Comparison of ENCODE assay signal across 8 cellular contexts in the genomic region with DNA sequence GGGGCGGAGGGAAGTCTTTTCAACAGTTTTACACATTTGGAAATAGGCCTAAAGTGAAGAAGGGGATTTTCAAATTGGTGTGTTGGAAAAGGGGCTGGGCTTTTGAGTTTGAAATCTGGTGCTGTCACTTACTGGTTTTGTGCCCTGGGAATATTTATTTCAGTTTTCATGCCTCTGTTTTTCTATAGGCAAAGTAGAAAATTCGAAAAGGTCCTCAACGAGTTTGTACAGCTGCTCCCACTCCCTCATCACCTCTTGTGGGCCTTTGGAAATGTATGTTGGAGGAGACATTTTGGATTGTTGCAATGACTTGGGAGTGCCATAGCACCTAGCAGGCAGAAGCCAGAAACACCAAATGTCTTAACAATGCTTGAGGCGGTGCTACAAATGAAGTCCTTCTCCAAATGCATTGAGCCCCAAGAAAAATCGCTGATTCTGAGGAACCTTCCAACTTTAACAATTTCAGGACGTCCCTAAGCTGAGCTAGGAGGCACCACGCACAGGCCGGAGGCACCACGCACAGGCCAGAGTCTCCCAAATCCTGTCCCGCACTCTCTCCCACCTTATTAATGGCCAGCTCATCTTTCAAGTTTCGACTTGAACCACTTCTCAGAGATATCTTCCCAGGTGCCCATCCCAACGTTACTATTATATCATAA. TPM values are rescaled to one million over a fixed set of nuclear protein-coding genes. Genes with fewer than 3 reads are reported as not detected.
DNase-seq lines count a peak whose midpoint lies in the region; ATAC-seq and TF ChIP-seq lines count a peak whose summit lies in the region.

No MANE protein-coding gene starts in this region.

- no peak for ATAC-seq in SK-N-SH treated with all-trans-retinoic acid at 6 μM for 48 hours
- peak; percentile 0 for ATAC-seq in left colon
- no peak for ATAC-seq in HG02798 (IDR thresholded peaks at IDR 0.05; ENCODE audit: poor library complexity, unreplicated experiment)

- H3K4me1 ChIP-seq in SK-N-SH (ENCODE audit: control insufficient read depth in 1 of 2, insufficient read depth in 2 of 2, low read depth in 1 of 2, low read length in 1 of 2) (peaks cover 0 to 12% of the 10 kb centered on the region in 2 experiments; a peak in 3 of 4 replicates), adrenal gland (replicated peaks in 1 of 2) (peaks cover 6 to 50% of the 10 kb centered on the region in 2 donors), testis (peaks cover 9% of the 10 kb centered on the region)

- CTCF ChIA-PET in SK-N-SH (lab: Yijun Ruan, JAX) = interaction anchor here (1.1 to 3.1 kb wide), 6 partner anchors 27 to 365 kb away, joined by 3 to 17 read pairs (median 10); partner anchors contain the start of gene ALDH1A2

- POLR2A ChIA-PET in SK-N-SH (lab: Yijun Ruan, JAX) = interaction anchor here (0.9 to 1.5 kb wide), 3 partner anchors 9 to 79 kb away, joined by 3 to 4 read pairs (median 4); no protein-coding TSS in a partner anchor

- peak overlapping the region; percentile 95; the same call in 1 of the 2 replicates for H3K9ac ChIP-seq in SK-N-SH

- H3K4me3 ChIP-seq in SK-N-SH (ENCODE audit: low read depth in 2 of 2, low read length in 1 of 2) = peak overlapping the region; percentile 80 to 99
- H3K4me3 ChIP-seq in adrenal gland = peak overlapping the region in 3 of 4 donors; percentile 71 to 89 (median 87)
- H3K4me3 ChIP-seq in testis = peak overlapping the region; percentile 99

- TF ChIP-seq POLR2A in adrenal gland (IDR thresholded peaks at IDR 0.05) (no peak), testis (IDR thresholded peaks at IDR 0.05) (no peak)

- no peak for DNase-seq in SK-N-SH
- no peak for DNase-seq in adrenal gland
- no peak for DNase-seq in left colon
- no peak for DNase-seq in testis
- DNase-seq in ureter (ENCODE audit: low spot score) = no peak
- DNase-seq in NCI-H2171 treated with DMSO at 0.1 percent for 48 hours (lab: John Stamatoyannopoulos, UW) = no peak

- no peaks in the 10 kb centered on the region for H3K27me3 ChIP-seq in SK-N-SH (ENCODE audit: insufficient read depth)
- H3K27me3 ChIP-seq in adrenal gland = no peaks in the 10 kb centered on the region
- H3K27me3 ChIP-seq in testis = no peaks in the 10 kb centered on the region

- no peak for TF ChIP-seq RAD21 in SK-N-SH (IDR thresholded peaks at IDR 0.05; ENCODE audit: low read length)

- intact Hi-C loops in adrenal gland (cut with DNase I) = no loop called here
- intact Hi-C loops in left colon (cut with DNase I, micrococcal nuclease) = no loop called here
- intact Hi-C loops in testis (cut with DNase I; ENCODE audit: low total_unique reads) = no loop called here

- peaks cover 3% of the 10 kb centered on the region; the same call in 1 of the 2 replicates for H4K20me1 ChIP-seq in SK-N-SH (ENCODE audit: insufficient read depth)

- 75% methylated on average over 11 of the region's 12 CpGs for WGBS in SK-N-SH (ENCODE audit: low lambda C conversion rate)
- 79 to 83% (median 81%) methylated on average over 11 to 12 of the region's 12 CpGs for WGBS in adrenal gland, 4 donors
- 50 to 59% methylated on average over 12 of the region's 12 CpGs for WGBS in testis, 2 donors

- H3K9me2 ChIP-seq in SK-N-SH = no peaks in the 10 kb centered on the region

- H2AFZ ChIP-seq in SK-N-SH (ENCODE audit: low read depth) = peak overlapping the region; percentile 90

- H3F3A ChIP-seq in SK-N-SH (replicated peaks; ENCODE audit: insufficient read depth) = peaks cover 6% of the 10 kb centered on the region

- peaks cover 13 to 14% of the 10 kb centered on the region in 2 experiments for H3K36me3 ChIP-seq in SK-N-SH (replicated peaks in 1 of 2; ENCODE audit: control insufficient read depth in 1 of 2, insufficient read depth in 2 of 2, low read length in 1 of 2)
- peaks cover 0 to 12% of the 10 kb centered on the region in 2 donors for H3K36me3 ChIP-seq in adrenal gland (replicated peaks in 1 of 2)
- H3K36me3 ChIP-seq in testis (ENCODE audit: low read depth, missing control alignments) = no peaks in the 10 kb centered on the region

- peaks cover 38% of the 10 kb centered on the region for H3K79me2 ChIP-seq in SK-N-SH (ENCODE audit: insufficient read depth)

- no peak for TF ChIP-seq EP300 in SK-N-SH (IDR thresholded peaks at IDR 0.05; ENCODE audit: borderline replicate concordance in 1 of 2, low read depth in 1 of 2, low read length in 1 of 2)

- H3K4me2 ChIP-seq in SK-N-SH = peak overlapping the region; percentile 80

- H3K27ac ChIP-seq in SK-N-SH (ENCODE audit: low read depth in 2 of 2, low read length in 1 of 2) (peak overlapping the region; percentile 73 to 82), adrenal gland (peak overlapping the region; percentile 79 to 96 (median 91)), testis (peak overlapping the region; percentile 94 to 96)

- H3K9me3 ChIP-seq in SK-N-SH = no peaks in the 10 kb centered on the region
- no peaks in the 10 kb centered on the region for H3K9me3 ChIP-seq in adrenal gland (replicated peaks in 1 of 3)
- H3K9me3 ChIP-seq in testis = no peaks in the 10 kb centered on the region

- TF ChIP-seq CTCF in SK-N-SH (IDR thresholded peaks at IDR 0.05) = no peak
- no peak for TF ChIP-seq CTCF in adrenal gland (IDR thresholded peaks at IDR 0.05)
- no peak for TF ChIP-seq CTCF in testis (IDR thresholded peaks at IDR 0.05)

TF ChIP-seq in SK-N-SH, 30 proteins besides CTCF, POLR2A, EP300 and RAD21 (continues in another document):
- TF ChIP-seq JUND (IDR thresholded peaks at IDR 0.05) = no peak
- TF ChIP-seq CHD2 (IDR thresholded peaks at IDR 0.05; ENCODE audit: low read length, partially characterized antibody) = no peak
- TF ChIP-seq TCF12 (IDR thresholded peaks at IDR 0.05) = no peak
- TF ChIP-seq MEF2A (IDR thresholded peaks at IDR 0.05; ENCODE audit: borderline replicate concordance, low read depth) = no peak
- TF ChIP-seq EZH2phosphoT487 (IDR thresholded peaks at IDR 0.05; ENCODE audit: borderline replicate concordance, low read depth) = no peak
- no peak for TF ChIP-seq SMC3 (IDR thresholded peaks at IDR 0.05; ENCODE audit: low read depth, low read length)
- no peak for TF ChIP-seq GATA2 (CRISPR knock-in tag; IDR thresholded peaks at IDR 0.05)
- TF ChIP-seq GABPA (IDR thresholded peaks at IDR 0.05; ENCODE audit: low read depth) = no peak
- no peak for TF ChIP-seq FOSL2 (IDR thresholded peaks at IDR 0.05; ENCODE audit: borderline replicate concordance, low read depth)
- TF ChIP-seq, protein P1, sequence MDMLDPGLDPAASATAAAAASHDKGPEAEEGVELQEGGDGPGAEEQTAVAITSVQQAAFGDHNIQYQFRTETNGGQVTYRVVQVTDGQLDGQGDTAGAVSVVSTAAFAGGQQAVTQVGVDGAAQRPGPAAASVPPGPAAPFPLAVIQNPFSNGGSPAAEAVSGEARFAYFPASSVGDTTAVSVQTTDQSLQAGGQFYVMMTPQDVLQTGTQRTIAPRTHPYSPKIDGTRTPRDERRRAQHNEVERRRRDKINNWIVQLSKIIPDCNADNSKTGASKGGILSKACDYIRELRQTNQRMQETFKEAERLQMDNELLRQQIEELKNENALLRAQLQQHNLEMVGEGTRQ (IDR thresholded peaks at IDR 0.05; ENCODE audit: borderline replicate concordance, low read depth, low read length) = no peak
- TF ChIP-seq MXI1 (IDR thresholded peaks at IDR 0.05; ENCODE audit: low read depth, low read length) = no peak

TF ChIP-seq in SK-N-SH treated with all-trans-retinoic acid at 6 μM for 48 hours, 23 proteins besides CTCF, POLR2A, EP300 and RAD21 (continues in another document):
- TF ChIP-seq CSDC2 (CRISPR knock-in tag; IDR thresholded peaks at IDR 0.05) = no peak
- no peak for TF ChIP-seq ZFP3 (CRISPR knock-in tag; IDR thresholded peaks at IDR 0.05)
- no peak for TF ChIP-seq RARB (CRISPR knock-in tag; IDR thresholded peaks at IDR 0.05)
- TF ChIP-seq, protein P2, sequence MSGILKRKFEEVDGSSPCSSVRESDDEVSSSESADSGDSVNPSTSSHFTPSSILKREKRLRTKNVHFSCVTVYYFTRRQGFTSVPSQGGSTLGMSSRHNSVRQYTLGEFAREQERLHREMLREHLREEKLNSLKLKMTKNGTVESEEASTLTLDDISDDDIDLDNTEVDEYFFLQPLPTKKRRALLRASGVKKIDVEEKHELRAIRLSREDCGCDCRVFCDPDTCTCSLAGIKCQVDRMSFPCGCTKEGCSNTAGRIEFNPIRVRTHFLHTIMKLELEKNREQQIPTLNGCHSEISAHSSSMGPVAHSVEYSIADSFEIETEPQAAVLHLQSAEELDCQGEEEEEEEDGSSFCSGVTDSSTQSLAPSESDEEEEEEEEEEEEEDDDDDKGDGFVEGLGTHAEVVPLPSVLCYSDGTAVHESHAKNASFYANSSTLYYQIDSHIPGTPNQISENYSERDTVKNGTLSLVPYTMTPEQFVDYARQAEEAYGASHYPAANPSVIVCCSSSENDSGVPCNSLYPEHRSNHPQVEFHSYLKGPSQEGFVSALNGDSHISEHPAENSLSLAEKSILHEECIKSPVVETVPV (CRISPR knock-in tag; IDR thresholded peaks at IDR 0.05) = no peak
- TF ChIP-seq TSHZ2 (CRISPR knock-in tag; IDR thresholded peaks at IDR 0.05) = no peak

RNA-seq across cellular contexts. Expression of gene POLR2M, which starts 0.6 kb away (rescaled TPM):
- 105 and 160 TPM in 2 replicates for polyA plus RNA-seq in SK-N-SH (2012; rRNA removed)
- 105 and 127 TPM in 2 replicates for polyA plus RNA-seq in SK-N-SH (2012; cell fraction: cytosol; rRNA removed)
- polyA plus RNA-seq in SK-N-SH (2012; cell fraction: nucleus; rRNA removed) = 94.2 and 141 TPM in 2 replicates
- total RNA-seq in adrenal gland = 100 to 1,000 TPM in 3 of 8 donors, 10 to 100 TPM in 5; 31.6 to 404 (median 95.9) TPM
- polyA plus RNA-seq in adrenal gland = 10 to 100 TPM; 21.0 to 33.9 (median 28.3) TPM
- 10 to 100 TPM; 40.8 to 64.4 TPM for total RNA-seq in left colon
- total RNA-seq in testis = 10 to 100 TPM; 87.2 to 97.7 TPM
- 33.3 TPM for polyA plus RNA-seq in testis (ENCODE audit: insufficient read depth, low read depth, low replicate concordance)
- 75.8 TPM for total RNA-seq in ureter
